ENCODE assay signal across 1 cellular context in the genomic region with DNA sequence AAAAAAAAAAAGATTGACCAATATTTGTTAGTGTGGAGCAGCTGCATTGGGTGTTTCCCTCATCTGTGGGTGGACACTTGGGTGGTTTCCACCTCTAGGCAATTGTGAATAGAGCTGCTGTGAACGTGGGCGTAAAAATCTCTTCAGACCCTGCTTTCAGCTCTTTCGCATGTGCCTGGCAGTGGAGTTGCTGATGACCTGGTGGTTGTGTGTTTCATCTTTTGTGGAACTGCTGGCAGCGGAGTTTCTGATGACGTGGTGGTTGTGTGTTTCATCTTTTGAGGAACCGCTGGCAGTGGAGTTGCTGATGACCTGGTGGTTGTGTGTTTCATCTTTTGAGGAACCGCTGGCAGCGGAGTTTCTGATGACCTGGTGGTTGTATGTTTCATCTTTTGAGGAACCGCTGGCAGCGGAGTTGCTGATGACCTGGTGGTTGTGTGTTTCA.
TF ChIP-seq lines count a peak whose summit lies in the region.

No MANE protein-coding gene starts in this region.

TF ChIP-seq in GM12878, 131 proteins besides CTCF, POLR2A, EP300 and RAD21 (continues in another document):
- TF ChIP-seq NFYA (IDR thresholded peaks at IDR 0.05; ENCODE audit: borderline replicate concordance, low read depth, low read length) (no peak), JUND (IDR thresholded peaks at IDR 0.05; ENCODE audit: low read depth, low read length) (no peak), ESRRA (IDR thresholded peaks at IDR 0.05; ENCODE audit: low read length) (no peak), MTA2 (IDR thresholded peaks at IDR 0.05; ENCODE audit: low read depth) (peak; percentile 68; the same call in 1 of the 2 replicates), EED (IDR thresholded peaks at IDR 0.05; ENCODE audit: low read depth) (no peak), NR2C1 (IDR thresholded peaks at IDR 0.05) (no peak), ZNF274 (IDR thresholded peaks at IDR 0.05; ENCODE audit: insufficient read depth, insufficient read length) (no peak), ZNF24 (IDR thresholded peaks at IDR 0.05) (no peak), POLR2AphosphoS2 (IDR thresholded peaks at IDR 0.05; ENCODE audit: low read depth, low read length) (no peak), ZSCAN29 (IDR thresholded peaks at IDR 0.05) (no peak), SPI1 (IDR thresholded peaks at IDR 0.05; ENCODE audit: borderline replicate concordance, insufficient read depth, low read depth, low read length) (peak; percentile 84; the same call in 1 of the 2 replicates), STAT3 (IDR thresholded peaks at IDR 0.05; ENCODE audit: low read depth, low read length) (no peak), EGR1 (IDR thresholded peaks at IDR 0.05; ENCODE audit: borderline replicate concordance in 1 of 2, low read depth in 2 of 2, low read length in 2 of 2) (peak in 1 of 2 experiments; percentile 92; a peak in 2 of 3 replicates), RBBP5 (conservative IDR thresholded peaks at IDR 0.05) (no peak), ZBED1 (IDR thresholded peaks at IDR 0.05; ENCODE audit: borderline replicate concordance) (no peak; the same call in 1 of the 2 replicates), ZZZ3 (IDR thresholded peaks at IDR 0.05; ENCODE audit: control insufficient read depth, insufficient read length, low read depth) (no peak), NFIC (IDR thresholded peaks at IDR 0.05; ENCODE audit: low read depth, low read length) (peak; percentile 34; the same call in 1 of the 2 replicates), CBX3 (IDR thresholded peaks at IDR 0.05; ENCODE audit: borderline replicate concordance, low read depth) (no peak), RFX5 (IDR thresholded peaks at IDR 0.05; ENCODE audit: low read depth, low read length) (no peak), SUPT20H (IDR thresholded peaks at IDR 0.05; ENCODE audit: borderline replicate concordance, control insufficient read depth, low read depth, low read length) (no peak), HDGF (IDR thresholded peaks at IDR 0.05) (no peak), SMAD5 (IDR thresholded peaks at IDR 0.05; ENCODE audit: low read depth) (no peak), CREB1 (IDR thresholded peaks at IDR 0.05; ENCODE audit: low read depth) (peak; percentile 79), HCFC1 (IDR thresholded peaks at IDR 0.05; ENCODE audit: low read length) (no peak), HDAC6 (IDR thresholded peaks at IDR 0.05; ENCODE audit: unreplicated experiment) (no peak), BCL11A (IDR thresholded peaks at IDR 0.05; ENCODE audit: low read depth, low read length) (peak; percentile 38; the same call in 1 of the 2 replicates)
- TF ChIP-seq, protein P1, sequence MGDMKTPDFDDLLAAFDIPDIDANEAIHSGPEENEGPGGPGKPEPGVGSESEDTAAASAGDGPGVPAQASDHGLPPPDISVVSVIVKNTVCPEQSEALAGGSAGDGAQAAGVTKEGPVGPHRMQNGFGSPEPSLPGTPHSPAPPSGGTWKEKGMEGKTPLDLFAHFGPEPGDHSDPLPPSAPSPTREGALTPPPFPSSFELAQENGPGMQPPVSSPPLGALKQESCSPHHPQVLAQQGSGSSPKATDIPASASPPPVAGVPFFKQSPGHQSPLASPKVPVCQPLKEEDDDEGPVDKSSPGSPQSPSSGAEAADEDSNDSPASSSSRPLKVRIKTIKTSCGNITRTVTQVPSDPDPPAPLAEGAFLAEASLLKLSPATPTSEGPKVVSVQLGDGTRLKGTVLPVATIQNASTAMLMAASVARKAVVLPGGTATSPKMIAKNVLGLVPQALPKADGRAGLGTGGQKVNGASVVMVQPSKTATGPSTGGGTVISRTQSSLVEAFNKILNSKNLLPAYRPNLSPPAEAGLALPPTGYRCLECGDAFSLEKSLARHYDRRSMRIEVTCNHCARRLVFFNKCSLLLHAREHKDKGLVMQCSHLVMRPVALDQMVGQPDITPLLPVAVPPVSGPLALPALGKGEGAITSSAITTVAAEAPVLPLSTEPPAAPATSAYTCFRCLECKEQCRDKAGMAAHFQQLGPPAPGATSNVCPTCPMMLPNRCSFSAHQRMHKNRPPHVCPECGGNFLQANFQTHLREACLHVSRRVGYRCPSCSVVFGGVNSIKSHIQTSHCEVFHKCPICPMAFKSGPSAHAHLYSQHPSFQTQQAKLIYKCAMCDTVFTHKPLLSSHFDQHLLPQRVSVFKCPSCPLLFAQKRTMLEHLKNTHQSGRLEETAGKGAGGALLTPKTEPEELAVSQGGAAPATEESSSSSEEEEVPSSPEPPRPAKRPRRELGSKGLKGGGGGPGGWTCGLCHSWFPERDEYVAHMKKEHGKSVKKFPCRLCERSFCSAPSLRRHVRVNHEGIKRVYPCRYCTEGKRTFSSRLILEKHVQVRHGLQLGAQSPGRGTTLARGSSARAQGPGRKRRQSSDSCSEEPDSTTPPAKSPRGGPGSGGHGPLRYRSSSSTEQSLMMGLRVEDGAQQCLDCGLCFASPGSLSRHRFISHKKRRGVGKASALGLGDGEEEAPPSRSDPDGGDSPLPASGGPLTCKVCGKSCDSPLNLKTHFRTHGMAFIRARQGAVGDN (IDR thresholded peaks at IDR 0.05) = no peak; the same call in 1 of the 2 replicates
- TF ChIP-seq, protein P2, sequence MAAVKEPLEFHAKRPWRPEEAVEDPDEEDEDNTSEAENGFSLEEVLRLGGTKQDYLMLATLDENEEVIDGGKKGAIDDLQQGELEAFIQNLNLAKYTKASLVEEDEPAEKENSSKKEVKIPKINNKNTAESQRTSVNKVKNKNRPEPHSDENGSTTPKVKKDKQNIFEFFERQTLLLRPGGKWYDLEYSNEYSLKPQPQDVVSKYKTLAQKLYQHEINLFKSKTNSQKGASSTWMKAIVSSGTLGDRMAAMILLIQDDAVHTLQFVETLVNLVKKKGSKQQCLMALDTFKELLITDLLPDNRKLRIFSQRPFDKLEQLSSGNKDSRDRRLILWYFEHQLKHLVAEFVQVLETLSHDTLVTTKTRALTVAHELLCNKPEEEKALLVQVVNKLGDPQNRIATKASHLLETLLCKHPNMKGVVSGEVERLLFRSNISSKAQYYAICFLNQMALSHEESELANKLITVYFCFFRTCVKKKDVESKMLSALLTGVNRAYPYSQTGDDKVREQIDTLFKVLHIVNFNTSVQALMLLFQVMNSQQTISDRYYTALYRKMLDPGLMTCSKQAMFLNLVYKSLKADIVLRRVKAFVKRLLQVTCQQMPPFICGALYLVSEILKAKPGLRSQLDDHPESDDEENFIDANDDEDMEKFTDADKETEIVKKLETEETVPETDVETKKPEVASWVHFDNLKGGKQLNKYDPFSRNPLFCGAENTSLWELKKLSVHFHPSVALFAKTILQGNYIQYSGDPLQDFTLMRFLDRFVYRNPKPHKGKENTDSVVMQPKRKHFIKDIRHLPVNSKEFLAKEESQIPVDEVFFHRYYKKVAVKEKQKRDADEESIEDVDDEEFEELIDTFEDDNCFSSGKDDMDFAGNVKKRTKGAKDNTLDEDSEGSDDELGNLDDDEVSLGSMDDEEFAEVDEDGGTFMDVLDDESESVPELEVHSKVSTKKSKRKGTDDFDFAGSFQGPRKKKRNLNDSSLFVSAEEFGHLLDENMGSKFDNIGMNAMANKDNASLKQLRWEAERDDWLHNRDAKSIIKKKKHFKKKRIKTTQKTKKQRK (IDR thresholded peaks at IDR 0.05; ENCODE audit: low read depth, low read length) = no peak
- TF ChIP-seq, protein P3, sequence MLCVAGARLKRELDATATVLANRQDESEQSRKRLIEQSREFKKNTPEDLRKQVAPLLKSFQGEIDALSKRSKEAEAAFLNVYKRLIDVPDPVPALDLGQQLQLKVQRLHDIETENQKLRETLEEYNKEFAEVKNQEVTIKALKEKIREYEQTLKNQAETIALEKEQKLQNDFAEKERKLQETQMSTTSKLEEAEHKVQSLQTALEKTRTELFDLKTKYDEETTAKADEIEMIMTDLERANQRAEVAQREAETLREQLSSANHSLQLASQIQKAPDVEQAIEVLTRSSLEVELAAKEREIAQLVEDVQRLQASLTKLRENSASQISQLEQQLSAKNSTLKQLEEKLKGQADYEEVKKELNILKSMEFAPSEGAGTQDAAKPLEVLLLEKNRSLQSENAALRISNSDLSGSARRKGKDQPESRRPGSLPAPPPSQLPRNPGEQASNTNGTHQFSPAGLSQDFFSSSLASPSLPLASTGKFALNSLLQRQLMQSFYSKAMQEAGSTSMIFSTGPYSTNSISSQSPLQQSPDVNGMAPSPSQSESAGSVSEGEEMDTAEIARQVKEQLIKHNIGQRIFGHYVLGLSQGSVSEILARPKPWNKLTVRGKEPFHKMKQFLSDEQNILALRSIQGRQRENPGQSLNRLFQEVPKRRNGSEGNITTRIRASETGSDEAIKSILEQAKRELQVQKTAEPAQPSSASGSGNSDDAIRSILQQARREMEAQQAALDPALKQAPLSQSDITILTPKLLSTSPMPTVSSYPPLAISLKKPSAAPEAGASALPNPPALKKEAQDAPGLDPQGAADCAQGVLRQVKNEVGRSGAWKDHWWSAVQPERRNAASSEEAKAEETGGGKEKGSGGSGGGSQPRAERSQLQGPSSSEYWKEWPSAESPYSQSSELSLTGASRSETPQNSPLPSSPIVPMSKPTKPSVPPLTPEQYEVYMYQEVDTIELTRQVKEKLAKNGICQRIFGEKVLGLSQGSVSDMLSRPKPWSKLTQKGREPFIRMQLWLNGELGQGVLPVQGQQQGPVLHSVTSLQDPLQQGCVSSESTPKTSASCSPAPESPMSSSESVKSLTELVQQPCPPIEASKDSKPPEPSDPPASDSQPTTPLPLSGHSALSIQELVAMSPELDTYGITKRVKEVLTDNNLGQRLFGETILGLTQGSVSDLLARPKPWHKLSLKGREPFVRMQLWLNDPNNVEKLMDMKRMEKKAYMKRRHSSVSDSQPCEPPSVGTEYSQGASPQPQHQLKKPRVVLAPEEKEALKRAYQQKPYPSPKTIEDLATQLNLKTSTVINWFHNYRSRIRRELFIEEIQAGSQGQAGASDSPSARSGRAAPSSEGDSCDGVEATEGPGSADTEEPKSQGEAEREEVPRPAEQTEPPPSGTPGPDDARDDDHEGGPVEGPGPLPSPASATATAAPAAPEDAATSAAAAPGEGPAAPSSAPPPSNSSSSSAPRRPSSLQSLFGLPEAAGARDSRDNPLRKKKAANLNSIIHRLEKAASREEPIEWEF (IDR thresholded peaks at IDR 0.05; ENCODE audit: insufficient replicate concordance, low read depth, low read length) = no peak
- TF ChIP-seq, protein P4, sequence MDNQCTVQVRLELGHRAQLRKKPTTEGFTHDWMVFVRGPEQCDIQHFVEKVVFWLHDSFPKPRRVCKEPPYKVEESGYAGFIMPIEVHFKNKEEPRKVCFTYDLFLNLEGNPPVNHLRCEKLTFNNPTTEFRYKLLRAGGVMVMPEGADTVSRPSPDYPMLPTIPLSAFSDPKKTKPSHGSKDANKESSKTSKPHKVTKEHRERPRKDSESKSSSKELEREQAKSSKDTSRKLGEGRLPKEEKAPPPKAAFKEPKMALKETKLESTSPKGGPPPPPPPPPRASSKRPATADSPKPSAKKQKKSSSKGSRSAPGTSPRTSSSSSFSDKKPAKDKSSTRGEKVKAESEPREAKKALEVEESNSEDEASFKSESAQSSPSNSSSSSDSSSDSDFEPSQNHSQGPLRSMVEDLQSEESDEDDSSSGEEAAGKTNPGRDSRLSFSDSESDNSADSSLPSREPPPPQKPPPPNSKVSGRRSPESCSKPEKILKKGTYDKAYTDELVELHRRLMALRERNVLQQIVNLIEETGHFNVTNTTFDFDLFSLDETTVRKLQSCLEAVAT (IDR thresholded peaks at IDR 0.05) = peak; percentile 55; the same call in 1 of the 2 replicates
- TF ChIP-seq, protein P5, sequence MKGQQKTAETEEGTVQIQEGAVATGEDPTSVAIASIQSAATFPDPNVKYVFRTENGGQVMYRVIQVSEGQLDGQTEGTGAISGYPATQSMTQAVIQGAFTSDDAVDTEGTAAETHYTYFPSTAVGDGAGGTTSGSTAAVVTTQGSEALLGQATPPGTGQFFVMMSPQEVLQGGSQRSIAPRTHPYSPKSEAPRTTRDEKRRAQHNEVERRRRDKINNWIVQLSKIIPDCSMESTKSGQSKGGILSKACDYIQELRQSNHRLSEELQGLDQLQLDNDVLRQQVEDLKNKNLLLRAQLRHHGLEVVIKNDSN (IDR thresholded peaks at IDR 0.05; ENCODE audit: borderline replicate concordance, extremely low read length, insufficient read depth, low read depth, low read length) = no peak
- TF ChIP-seq, protein P6, sequence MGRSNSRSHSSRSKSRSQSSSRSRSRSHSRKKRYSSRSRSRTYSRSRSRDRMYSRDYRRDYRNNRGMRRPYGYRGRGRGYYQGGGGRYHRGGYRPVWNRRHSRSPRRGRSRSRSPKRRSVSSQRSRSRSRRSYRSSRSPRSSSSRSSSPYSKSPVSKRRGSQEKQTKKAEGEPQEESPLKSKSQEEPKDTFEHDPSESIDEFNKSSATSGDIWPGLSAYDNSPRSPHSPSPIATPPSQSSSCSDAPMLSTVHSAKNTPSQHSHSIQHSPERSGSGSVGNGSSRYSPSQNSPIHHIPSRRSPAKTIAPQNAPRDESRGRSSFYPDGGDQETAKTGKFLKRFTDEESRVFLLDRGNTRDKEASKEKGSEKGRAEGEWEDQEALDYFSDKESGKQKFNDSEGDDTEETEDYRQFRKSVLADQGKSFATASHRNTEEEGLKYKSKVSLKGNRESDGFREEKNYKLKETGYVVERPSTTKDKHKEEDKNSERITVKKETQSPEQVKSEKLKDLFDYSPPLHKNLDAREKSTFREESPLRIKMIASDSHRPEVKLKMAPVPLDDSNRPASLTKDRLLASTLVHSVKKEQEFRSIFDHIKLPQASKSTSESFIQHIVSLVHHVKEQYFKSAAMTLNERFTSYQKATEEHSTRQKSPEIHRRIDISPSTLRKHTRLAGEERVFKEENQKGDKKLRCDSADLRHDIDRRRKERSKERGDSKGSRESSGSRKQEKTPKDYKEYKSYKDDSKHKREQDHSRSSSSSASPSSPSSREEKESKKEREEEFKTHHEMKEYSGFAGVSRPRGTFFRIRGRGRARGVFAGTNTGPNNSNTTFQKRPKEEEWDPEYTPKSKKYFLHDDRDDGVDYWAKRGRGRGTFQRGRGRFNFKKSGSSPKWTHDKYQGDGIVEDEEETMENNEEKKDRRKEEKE (IDR thresholded peaks at IDR 0.05) = no peak
- TF ChIP-seq, protein P7, sequence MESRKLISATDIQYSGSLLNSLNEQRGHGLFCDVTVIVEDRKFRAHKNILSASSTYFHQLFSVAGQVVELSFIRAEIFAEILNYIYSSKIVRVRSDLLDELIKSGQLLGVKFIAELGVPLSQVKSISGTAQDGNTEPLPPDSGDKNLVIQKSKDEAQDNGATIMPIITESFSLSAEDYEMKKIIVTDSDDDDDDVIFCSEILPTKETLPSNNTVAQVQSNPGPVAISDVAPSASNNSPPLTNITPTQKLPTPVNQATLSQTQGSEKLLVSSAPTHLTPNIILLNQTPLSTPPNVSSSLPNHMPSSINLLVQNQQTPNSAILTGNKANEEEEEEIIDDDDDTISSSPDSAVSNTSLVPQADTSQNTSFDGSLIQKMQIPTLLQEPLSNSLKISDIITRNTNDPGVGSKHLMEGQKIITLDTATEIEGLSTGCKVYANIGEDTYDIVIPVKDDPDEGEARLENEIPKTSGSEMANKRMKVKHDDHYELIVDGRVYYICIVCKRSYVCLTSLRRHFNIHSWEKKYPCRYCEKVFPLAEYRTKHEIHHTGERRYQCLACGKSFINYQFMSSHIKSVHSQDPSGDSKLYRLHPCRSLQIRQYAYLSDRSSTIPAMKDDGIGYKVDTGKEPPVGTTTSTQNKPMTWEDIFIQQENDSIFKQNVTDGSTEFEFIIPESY (IDR thresholded peaks at IDR 0.05) = no peak
- TF ChIP-seq, protein P8, sequence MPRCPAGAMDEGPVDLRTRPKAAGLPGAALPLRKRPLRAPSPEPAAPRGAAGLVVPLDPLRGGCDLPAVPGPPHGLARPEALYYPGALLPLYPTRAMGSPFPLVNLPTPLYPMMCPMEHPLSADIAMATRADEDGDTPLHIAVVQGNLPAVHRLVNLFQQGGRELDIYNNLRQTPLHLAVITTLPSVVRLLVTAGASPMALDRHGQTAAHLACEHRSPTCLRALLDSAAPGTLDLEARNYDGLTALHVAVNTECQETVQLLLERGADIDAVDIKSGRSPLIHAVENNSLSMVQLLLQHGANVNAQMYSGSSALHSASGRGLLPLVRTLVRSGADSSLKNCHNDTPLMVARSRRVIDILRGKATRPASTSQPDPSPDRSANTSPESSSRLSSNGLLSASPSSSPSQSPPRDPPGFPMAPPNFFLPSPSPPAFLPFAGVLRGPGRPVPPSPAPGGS (IDR thresholded peaks at IDR 0.05; ENCODE audit: borderline replicate concordance, insufficient read depth, low read depth, low read length, poor library complexity, severe bottlenecking) = peak; percentile 32
